In the genomic region with DNA sequence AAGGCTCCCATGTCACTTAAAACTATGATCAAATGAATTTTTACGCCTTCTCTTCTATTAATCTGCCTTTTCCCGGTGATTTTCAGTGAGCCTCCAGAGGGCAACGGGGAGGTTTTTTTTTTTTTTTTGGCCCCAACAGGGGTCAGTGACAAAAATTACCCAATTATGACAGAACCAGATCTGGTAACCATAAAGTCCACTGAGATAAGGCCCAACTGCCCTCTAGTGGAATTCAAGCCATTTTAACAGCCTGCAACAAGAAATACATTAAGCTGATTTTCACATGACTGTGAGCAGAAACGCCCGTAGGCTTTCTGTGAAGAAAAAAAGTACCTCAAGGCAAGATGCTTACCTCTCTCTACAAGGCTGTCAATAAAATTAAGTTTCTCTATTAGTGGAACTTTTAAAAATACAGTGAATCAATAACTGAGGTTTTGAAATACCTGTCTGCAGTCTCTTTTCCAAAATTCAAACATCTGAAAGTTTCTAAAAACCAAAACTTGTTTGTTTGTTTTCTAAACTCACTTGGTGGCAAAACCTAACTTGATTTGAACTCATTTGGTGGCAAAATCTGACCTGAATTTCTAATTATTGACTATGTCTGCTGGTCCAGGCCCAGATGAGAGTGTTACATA, we compare ENCODE assay signal across 8 cellular contexts. TPM values are rescaled to one million over a fixed set of nuclear protein-coding genes. Genes with fewer than 3 reads are reported as not detected.
A peak's percentile ranks its signal among the peaks of the same experiment; 100 is the strongest.
DNase-seq lines count a peak whose midpoint lies in the region; ATAC-seq and TF ChIP-seq lines count a peak whose summit lies in the region.

No MANE protein-coding gene starts in this region.

- no peak overlapping the region for H3K4me2 ChIP-seq in neural progenitor cell

- H3K36me3 Mint-ChIP-seq in endothelial cell (ENCODE audit: low read depth, unreplicated experiment) = peaks cover 4% of the 10 kb centered on the region
- H3K36me3 Mint-ChIP-seq in neural progenitor cell = no peaks in the 10 kb centered on the region

- no peak overlapping the region for H3K4me3 ChIP-seq in neural progenitor cell
- no peak overlapping the region for H3K4me3 ChIP-seq in HAP-1

- peaks cover 4% of the 10 kb centered on the region for H3F3A ChIP-seq in neural progenitor cell (ENCODE audit: low read depth)

- peak; percentile 34 for TF ChIP-seq CTCF in endothelial cell (IDR thresholded peaks at IDR 0.05; ENCODE audit: unreplicated experiment)
- TF ChIP-seq CTCF in neural progenitor cell (IDR thresholded peaks at IDR 0.05) = peak; percentile 48

- H3K4me1 ChIP-seq in neural progenitor cell (peaks cover 15% of the 10 kb centered on the region), HAP-1 (peaks cover 1% of the 10 kb centered on the region)

- H3K4me1 Mint-ChIP-seq in endothelial cell (ENCODE audit: unreplicated experiment) (peaks cover 7% of the 10 kb centered on the region), neural progenitor cell (peaks cover 4% of the 10 kb centered on the region)

- H3K27me3 Mint-ChIP-seq in endothelial cell (ENCODE audit: unreplicated experiment) (peaks cover under 1% of the 10 kb centered on the region), neural progenitor cell (ENCODE audit: insufficient read depth, low read depth) (peaks cover 5% of the 10 kb centered on the region)

- H2AFZ ChIP-seq in neural progenitor cell (replicated peaks) = no peak overlapping the region

- H3K9me3 ChIP-seq in neural progenitor cell (ENCODE audit: low read depth) = no peaks in the 10 kb centered on the region
- no peaks in the 10 kb centered on the region for H3K9me3 ChIP-seq in HAP-1

- H3K27ac Mint-ChIP-seq in endothelial cell (ENCODE audit: unreplicated experiment) (no peak overlapping the region), neural progenitor cell (no peak overlapping the region)

- in situ Hi-C loops in HAP-1 (cut with MboI; ENCODE audit: low sequenced_read_pairs) = loop anchor here (25.0 kb wide), 1 partner anchor 782 kb away; no protein-coding TSS in a partner anchor

- H4K20me1 ChIP-seq in neural progenitor cell (ENCODE audit: low read depth) = no peaks in the 10 kb centered on the region

- H3K79me2 ChIP-seq in neural progenitor cell (ENCODE audit: low read depth) = no peaks in the 10 kb centered on the region

- no peak for ATAC-seq in HG03108 (IDR thresholded peaks at IDR 0.05; ENCODE audit: unreplicated experiment)

- no peak overlapping the region for H3K9ac ChIP-seq in neural progenitor cell

- no peaks in the 10 kb centered on the region for H3K9me3 Mint-ChIP-seq in endothelial cell (ENCODE audit: unreplicated experiment)
- no peaks in the 10 kb centered on the region for H3K9me3 Mint-ChIP-seq in neural progenitor cell

- no peak overlapping the region for H3K27ac ChIP-seq in neural progenitor cell

- H3K36me3 ChIP-seq in neural progenitor cell (no peaks in the 10 kb centered on the region), HAP-1 (replicated peaks) (no peaks in the 10 kb centered on the region; the same call in 1 of the 2 replicates)

- H3K27me3 ChIP-seq in neural progenitor cell (no peaks in the 10 kb centered on the region), HAP-1 (ENCODE audit: low read depth) (no peaks in the 10 kb centered on the region)

- DNase-seq in GM03348 (ENCODE audit: low spot score) = peak; percentile 52
- peak; percentile 86 for DNase-seq in NCI-H460 (ENCODE audit: extremely low read depth, low read depth)
- DNase-seq in endothelial cell (ENCODE audit: low spot score) = no peak
- DNase-seq in neural progenitor cell (ENCODE audit: low spot score) = peak; percentile 25
- DNase-seq in HAP-1 (ENCODE audit: low spot score in 2 of 2) = no peak
- no peak for DNase-seq in amygdala (lab: John Stamatoyannopoulos, UW)
- DNase-seq in activated CD4-positive, alpha-beta T cell treated with anti-CD3 and anti-CD28 coated beads, Interleukin-2, amount 50 U/mL, for 4 hours = no peak

- H3K4me3 Mint-ChIP-seq in endothelial cell (ENCODE audit: unreplicated experiment) (no peak overlapping the region), neural progenitor cell (no peak overlapping the region)

RNA-seq across cellular contexts. Expression of a gene that starts 49.7 kb away (rescaled TPM):
- 71.1 and 84.8 TPM in 2 replicates for total RNA-seq in NCI-H460 (2014; rRNA removed; shearing (Covaris generic))
- 8.3 and 12.4 TPM in 2 replicates for polyA plus RNA-seq in NCI-H460 (2014; cell fraction: nucleus; rRNA removed)
- total RNA-seq in endothelial cell (ENCODE audit: unreplicated experiment) (3.3 TPM), neural progenitor cell (ENCODE audit: low replicate concordance) (58.7 and 79.4 TPM in 2 replicates)

Comparison
In these comparisons a context has a peak if more than half of its experiments do, and no peak if none do; other contexts are left out.
1. DNase-seq: peak in GM03348 (single experiment), NCI-H460 (single experiment) and neural progenitor cell (single experiment); none in endothelial cell (single experiment), HAP-1 (0 of 2), amygdala (0 of 56) and activated CD4-positive, alpha-beta T cell treated with anti-CD3 and anti-CD28 coated beads, Interleukin-2, amount 50 U/mL, for 4 hours (0 of 2).
2. RNA of a gene that starts 49.7 kb away (total RNA-seq): 71.1 to 84.8 TPM in NCI-H460 and 58.7 to 79.4 TPM in neural progenitor cell; 3.3 TPM in endothelial cell (single experiment); every median in the first group is over 10 times any median in the second.